Comparison of ENCODE assay signal across 26 cellular contexts in genomic region chr4:137693641-137694040, GRCh38.
"Had no signal": no experiment of that assay in that cellular context is flagged by ENCODE, and none has a peak within 500 bp of the region (broad histone marks: within the 10 kb centered on the region; RNA-seq: fewer than 3 reads in every experiment).

No MANE protein-coding gene starts in this region.

- H3K27me3 ChIP-seq: brain microvascular endothelial cell had no signal

- H3K4me1 Mint-ChIP-seq: activated B cell treated with CpG ODN at 0.5 μM for 24 hours; activated CD4-positive, alpha-beta T cell treated with anti-CD3 and anti-CD28 coated beads, Interleukin-2, amount 10 ng/mL, durations not matched to agents 24 days and 14 days; activated CD8-positive, alpha-beta memory T cell treated with anti-CD3 and anti-CD28 coated beads, Interleukin-2, amount 10 ng/mL, durations not matched to agents 7 days and 5 days; activated naive CD8-positive, alpha-beta T cell treated with anti-CD3 and anti-CD28 coated beads, Interleukin-2, amount 50 U/mL, for 24 hours; T-helper 17 cell had no signal

- H3K36me3 Mint-ChIP-seq: activated CD8-positive, alpha-beta memory T cell treated with anti-CD3 and anti-CD28 coated beads, Interleukin-2, amount 10 ng/mL, durations not matched to agents 7 days and 5 days had no signal

- H3K27ac ChIP-seq: brain microvascular endothelial cell had no signal

- H3K36me3 ChIP-seq: brain microvascular endothelial cell had no signal

- H3K4me3 Mint-ChIP-seq: activated B cell treated with CpG ODN at 0.5 μM for 24 hours; activated CD4-positive, alpha-beta T cell treated with anti-CD3 and anti-CD28 coated beads, Interleukin-2, amount 10 ng/mL, durations not matched to agents 24 days and 14 days; activated CD8-positive, alpha-beta memory T cell treated with anti-CD3 and anti-CD28 coated beads, Interleukin-2, amount 10 ng/mL, durations not matched to agents 7 days and 5 days; activated naive CD8-positive, alpha-beta T cell treated with anti-CD3 and anti-CD28 coated beads, Interleukin-2, amount 50 U/mL, for 24 hours; activated T-cell treated with anti-CD3 and anti-CD28 coated beads, Interleukin-2, amount 50 U/mL, for 24 hours; activated T-helper 1 cell treated with anti-CD3 and anti-CD28 coated beads, Interleukin-12 subunit alpha, Interleukin-12 subunit beta, Interleukin-2, Interleukin-4 antibody, amounts not matched to agents 30 ng/mL and 10 ng/mL and 1 ng/mL, durations not matched to agents 14 hours and 24 hours and 36 hours; T-helper 17 cell had no signal

- H3K27ac Mint-ChIP-seq: activated B cell treated with CpG ODN at 0.5 μM for 24 hours; activated CD4-positive, alpha-beta T cell treated with anti-CD3 and anti-CD28 coated beads, Interleukin-2, amount 10 ng/mL, durations not matched to agents 24 days and 14 days; activated CD8-positive, alpha-beta memory T cell treated with anti-CD3 and anti-CD28 coated beads, Interleukin-2, amount 10 ng/mL, durations not matched to agents 7 days and 5 days; activated naive CD4-positive, alpha-beta T cell treated with anti-CD3 and anti-CD28 coated beads, Interleukin-2, amount 50 U/mL, for 72 hours; activated naive CD8-positive, alpha-beta T cell treated with anti-CD3 and anti-CD28 coated beads, Interleukin-2, amount 50 U/mL, for 24 hours; activated T-cell treated with anti-CD3 and anti-CD28 coated beads, Interleukin-2, amount 50 U/mL, for 24 hours; activated T-helper 1 cell treated with anti-CD3 and anti-CD28 coated beads, Interleukin-12 subunit alpha, Interleukin-12 subunit beta, Interleukin-2, Interleukin-4 antibody, amounts not matched to agents 30 ng/mL and 10 ng/mL and 1 ng/mL, durations not matched to agents 14 hours and 24 hours and 36 hours; T-helper 17 cell had no signal

- H3K4me3 ChIP-seq: K562 had no signal

- H3K27me3 Mint-ChIP-seq: activated B cell treated with CpG ODN at 0.5 μM for 24 hours; activated CD4-positive, alpha-beta T cell treated with anti-CD3 and anti-CD28 coated beads, Interleukin-2, amount 10 ng/mL, durations not matched to agents 24 days and 14 days; activated CD8-positive, alpha-beta memory T cell treated with anti-CD3 and anti-CD28 coated beads, Interleukin-2, amount 10 ng/mL, durations not matched to agents 7 days and 5 days; activated naive CD8-positive, alpha-beta T cell treated with anti-CD3 and anti-CD28 coated beads, Interleukin-2, amount 50 U/mL, for 24 hours; activated T-cell treated with anti-CD3 and anti-CD28 coated beads, Interleukin-2, amount 50 U/mL, for 24 hours; T-helper 17 cell had no signal

- H3K9me3 Mint-ChIP-seq: activated B cell treated with CpG ODN at 0.5 μM for 24 hours; activated CD4-positive, alpha-beta T cell treated with anti-CD3 and anti-CD28 coated beads, Interleukin-2, amount 10 ng/mL, durations not matched to agents 24 days and 14 days; activated T-cell treated with anti-CD3 and anti-CD28 coated beads, Interleukin-2, amount 50 U/mL, for 24 hours; activated T-helper 1 cell treated with anti-CD3 and anti-CD28 coated beads, Interleukin-12 subunit alpha, Interleukin-12 subunit beta, Interleukin-2, Interleukin-4 antibody, amounts not matched to agents 30 ng/mL and 10 ng/mL and 1 ng/mL, durations not matched to agents 14 hours and 24 hours and 36 hours had no signal

- DNase-seq: activated B cell treated with CpG ODN at 0.5 μM for 24 hours; activated CD4-positive, alpha-beta T cell treated with anti-CD3 and anti-CD28 coated beads for 1 hour; activated CD4-positive, alpha-beta T cell treated with anti-CD3 and anti-CD28 coated beads, Interleukin-2, amount 10 ng/mL, durations not matched to agents 24 days and 14 days; activated CD4-positive, alpha-beta T cell treated with anti-CD3 and anti-CD28 coated beads, Interleukin-2, amount 50 U/mL, for 48 hours; activated CD8-positive, alpha-beta memory T cell treated with anti-CD3 and anti-CD28 coated beads, Interleukin-2, amount 10 ng/mL, durations not matched to agents 7 days and 5 days; activated effector memory CD4-positive, alpha-beta T cell treated with Interleukin-2 at 50 U/mL for 16 hours; activated naive CD4-positive, alpha-beta T cell treated with Interleukin-2 at 50 U/mL for 16 hours; activated naive CD8-positive, alpha-beta T cell treated with anti-CD3 and anti-CD28 coated beads, Interleukin-2, amount 50 U/mL, for 24 hours; activated T-cell treated with anti-CD3 and anti-CD28 coated beads, Interleukin-2, amount 50 U/mL, for 24 hours; amygdala; brain microvascular endothelial cell; Kasumi-1; NCI-H1048; NCI-H146; NCI-H187 treated with DMSO at 0.1 percent for 48 hours; NCI-H2171; NCI-H2227 treated with DMSO at 0.1 percent for 48 hours; NCI-H446 treated with DMSO at 0.1 percent for 48 hours; NCI-H524 treated with DMSO at 0.1 percent for 48 hours; NCI-H774; SIG-M5; T-helper 17 cell; T-helper 9 cell had no signal

- ATAC-seq: activated CD8-positive, alpha-beta memory T cell treated with anti-CD3 and anti-CD28 coated beads, Interleukin-2, amount 10 ng/mL, durations not matched to agents 7 days and 5 days; activated naive CD4-positive, alpha-beta T cell treated with anti-CD3 and anti-CD28 coated beads, Interleukin-2, amount 50 U/mL, for 72 hours; activated naive CD8-positive, alpha-beta T cell treated with anti-CD3 and anti-CD28 coated beads, Interleukin-2, amount 50 U/mL, for 24 hours; K562; T-helper 17 cell had no signal
